ENCODE assay signal across 20 cellular contexts in the genomic region with DNA sequence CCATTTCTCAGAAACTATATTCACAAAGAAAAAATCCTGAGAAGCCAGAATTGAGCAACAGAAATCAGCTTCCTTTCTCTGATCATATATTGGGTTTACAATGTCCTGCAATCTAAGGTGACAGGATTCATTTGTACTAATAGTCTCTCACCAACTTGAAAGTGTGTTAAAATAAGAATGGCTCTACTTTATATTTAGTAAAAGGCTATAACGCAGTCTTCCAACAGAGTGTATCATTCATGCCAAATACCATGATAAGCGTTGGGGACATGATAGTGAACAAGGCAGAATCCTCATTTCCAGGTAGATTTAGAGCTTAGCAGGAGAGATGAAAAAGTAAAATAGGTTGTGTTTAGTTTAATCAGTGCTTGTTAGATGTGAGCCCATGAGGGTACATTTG.
A peak's percentile ranks its signal among the peaks of the same experiment; 100 is the strongest.
DNase-seq lines count a peak whose midpoint lies in the region; ATAC-seq and TF ChIP-seq lines count a peak whose summit lies in the region.
"Had no signal": no experiment of that assay in that cellular context is flagged by ENCODE, and none has a peak within 500 bp of the region (broad histone marks: within the 10 kb centered on the region; RNA-seq: fewer than 3 reads in every experiment).

No MANE protein-coding gene starts in this region.

- peak overlapping the region; percentile 45 for H3K27ac Mint-ChIP-seq in GM23338
- H3K27ac Mint-ChIP-seq: CD14-positive monocyte; CD4-positive, alpha-beta memory T cell; CD4-positive, CD25-positive, alpha-beta regulatory T cell; CD8-positive, alpha-beta memory T cell had no signal

- H3K79me2 ChIP-seq in GM23338 (replicated peaks; ENCODE audit: insufficient read depth) (no peaks in the 10 kb centered on the region), neural cell (replicated peaks; ENCODE audit: insufficient read depth, low read length) (no peaks in the 10 kb centered on the region)

- no peaks in the 10 kb centered on the region for H3K36me3 Mint-ChIP-seq in GM23338 (ENCODE audit: low read depth)
- H3K36me3 Mint-ChIP-seq: CD14-positive monocyte; CD4-positive, alpha-beta memory T cell; CD4-positive, CD25-positive, alpha-beta regulatory T cell; CD8-positive, alpha-beta memory T cell had no signal

- H4K20me1 ChIP-seq in GM23338 (replicated peaks; ENCODE audit: insufficient read depth): no peaks in the 10 kb centered on the region
- H4K20me1 ChIP-seq in neural cell (ENCODE audit: insufficient read depth): no peaks in the 10 kb centered on the region
- H4K20me1 ChIP-seq: BLaER1 had no signal

- no peak for TF ChIP-seq RAD21 in neural cell (conservative IDR thresholded peaks at IDR 0.05)

- peaks cover 5% of the 10 kb centered on the region; the same call in 1 of the 3 replicates for H3K9me3 Mint-ChIP-seq in GM23338

- H2AFZ ChIP-seq in GM23338: no peak overlapping the region
- H2AFZ ChIP-seq in neural cell (ENCODE audit: low read depth, low read length): peak overlapping the region; percentile 3

- peaks cover 4% of the 10 kb centered on the region for H3K27me3 Mint-ChIP-seq in GM23338 (ENCODE audit: insufficient read depth, low read depth, poor library complexity)
- H3K27me3 Mint-ChIP-seq: CD4-positive, alpha-beta memory T cell; CD4-positive, CD25-positive, alpha-beta regulatory T cell; CD8-positive, alpha-beta memory T cell had no signal

- H3K4me3 ChIP-seq in left ventricle myocardium inferior (no peak overlapping the region), GM23338 (no peak overlapping the region), neural cell (ENCODE audit: low read length) (no peak overlapping the region)
- H3K4me3 ChIP-seq: BLaER1 had no signal

- no peaks in the 10 kb centered on the region for H3K4me1 Mint-ChIP-seq in GM23338
- H3K4me1 Mint-ChIP-seq: CD14-positive monocyte; CD4-positive, alpha-beta memory T cell; CD4-positive, CD25-positive, alpha-beta regulatory T cell; CD8-positive, alpha-beta memory T cell had no signal

- H3F3A ChIP-seq in GM23338 (replicated peaks; ENCODE audit: low read depth) (no peaks in the 10 kb centered on the region), neural cell (ENCODE audit: insufficient read depth, low read length, poor library complexity, severe bottlenecking) (no peaks in the 10 kb centered on the region)

- H3K4me1 ChIP-seq in left ventricle myocardium inferior (peaks cover 6% of the 10 kb centered on the region), GM23338 (ENCODE audit: insufficient read depth) (no peaks in the 10 kb centered on the region)
- H3K4me1 ChIP-seq: BE2C, BLaER1 had no signal

- no peak for DNase-seq in left ventricle myocardium superior
- no peak for DNase-seq in left ventricle myocardium inferior
- DNase-seq in GM23338 (ENCODE audit: low spot score): no peak
- no peak for DNase-seq in activated naive CD4-positive, alpha-beta T cell (lab: John Stamatoyannopoulos, UW)
- DNase-seq: 8988T; ACHN; BE2C; C1 segment of cervical spinal cord; CD4-positive, alpha-beta memory T cell; CD4-positive, CD25-positive, alpha-beta regulatory T cell; CD8-positive, alpha-beta memory T cell; COR-L47; DMS 273 treated with DMSO at 0.1 percent for 48 hours; DMS153; DND-41; GF-D8 had no signal

- H3K9me3 ChIP-seq in left ventricle myocardium inferior (replicated peaks) (peaks cover 22% of the 10 kb centered on the region), neural cell (ENCODE audit: low read length) (no peaks in the 10 kb centered on the region)
- H3K9me3 ChIP-seq: BE2C had no signal

- H3K4me2 ChIP-seq in GM23338 (no peak overlapping the region), neural cell (ENCODE audit: low read length) (no peak overlapping the region)
- H3K4me2 ChIP-seq: BLaER1 had no signal

- H3K4me3 Mint-ChIP-seq in GM23338: no peak overlapping the region
- H3K4me3 Mint-ChIP-seq: CD14-positive monocyte; CD4-positive, alpha-beta memory T cell; CD4-positive, CD25-positive, alpha-beta regulatory T cell; CD8-positive, alpha-beta memory T cell had no signal

- H3K9me2 ChIP-seq in GM23338 (ENCODE audit: insufficient read depth) (no peaks in the 10 kb centered on the region), neural cell (ENCODE audit: insufficient read depth, low read length) (no peaks in the 10 kb centered on the region)

- H3K27me3 ChIP-seq in left ventricle myocardium inferior (ENCODE audit: low read depth) (no peaks in the 10 kb centered on the region), GM23338 (ENCODE audit: insufficient read depth) (no peaks in the 10 kb centered on the region), neural cell (ENCODE audit: insufficient read depth, low read depth, low read length) (no peaks in the 10 kb centered on the region)
- H3K27me3 ChIP-seq: BE2C, BLaER1 had no signal

- no peak for TF ChIP-seq CTCF in left ventricle myocardium inferior (IDR thresholded peaks at IDR 0.05; ENCODE audit: borderline replicate concordance)
- TF ChIP-seq CTCF in GM23338 (conservative IDR thresholded peaks at IDR 0.05; ENCODE audit: low read depth in 2 of 2): no peak
- TF ChIP-seq CTCF in neural cell (IDR thresholded peaks at IDR 0.05; ENCODE audit: poor library complexity, severe bottlenecking): no peak

- H3K36me3 ChIP-seq in left ventricle myocardium inferior (no peaks in the 10 kb centered on the region), GM23338 (ENCODE audit: insufficient read depth) (no peaks in the 10 kb centered on the region), neural cell (ENCODE audit: insufficient read depth, low read length) (no peaks in the 10 kb centered on the region)
- H3K36me3 ChIP-seq: BE2C, BLaER1 had no signal

- intact Hi-C loops in left ventricle myocardium superior (cut with micrococcal nuclease): no loop called here
- intact Hi-C loops in left ventricle myocardium inferior (cut with micrococcal nuclease): no loop called here

- H3K27ac ChIP-seq in left ventricle myocardium inferior (replicated peaks) (no peak overlapping the region), GM23338 (ENCODE audit: low read depth) (no peak overlapping the region), neural cell (ENCODE audit: low read length) (peak overlapping the region; percentile 69)
- H3K27ac ChIP-seq: BLaER1 had no signal

- no peak for TF ChIP-seq EP300 in neural cell (conservative IDR thresholded peaks at IDR 0.05; ENCODE audit: poor library complexity, severe bottlenecking)

- ATAC-seq in left ventricle myocardium superior (peak; percentile 57), GM23338 (no peak), GM21529 (IDR thresholded peaks at IDR 0.05; ENCODE audit: unreplicated experiment) (no peak)

- H3K9ac ChIP-seq in neural cell (ENCODE audit: low read length): peak overlapping the region; percentile 4
- H3K9ac ChIP-seq: BLaER1 had no signal

TF ChIP-seq in neural cell, 6 proteins besides CTCF, POLR2A, EP300 and RAD21:
- TF ChIP-seq EZH2 (IDR thresholded peaks at IDR 0.05; ENCODE audit: borderline replicate concordance, insufficient read depth, low read length, poor library complexity, severe bottlenecking): no peak
- TF ChIP-seq MXI1 (conservative IDR thresholded peaks at IDR 0.05; ENCODE audit: poor library complexity, severe bottlenecking): no peak
- TF ChIP-seq SMC3 (conservative IDR thresholded peaks at IDR 0.05; ENCODE audit: poor library complexity): no peak
- no peak for TF ChIP-seq TAF1 (IDR thresholded peaks at IDR 0.05; ENCODE audit: low read depth)
- TF ChIP-seq, protein P1, sequence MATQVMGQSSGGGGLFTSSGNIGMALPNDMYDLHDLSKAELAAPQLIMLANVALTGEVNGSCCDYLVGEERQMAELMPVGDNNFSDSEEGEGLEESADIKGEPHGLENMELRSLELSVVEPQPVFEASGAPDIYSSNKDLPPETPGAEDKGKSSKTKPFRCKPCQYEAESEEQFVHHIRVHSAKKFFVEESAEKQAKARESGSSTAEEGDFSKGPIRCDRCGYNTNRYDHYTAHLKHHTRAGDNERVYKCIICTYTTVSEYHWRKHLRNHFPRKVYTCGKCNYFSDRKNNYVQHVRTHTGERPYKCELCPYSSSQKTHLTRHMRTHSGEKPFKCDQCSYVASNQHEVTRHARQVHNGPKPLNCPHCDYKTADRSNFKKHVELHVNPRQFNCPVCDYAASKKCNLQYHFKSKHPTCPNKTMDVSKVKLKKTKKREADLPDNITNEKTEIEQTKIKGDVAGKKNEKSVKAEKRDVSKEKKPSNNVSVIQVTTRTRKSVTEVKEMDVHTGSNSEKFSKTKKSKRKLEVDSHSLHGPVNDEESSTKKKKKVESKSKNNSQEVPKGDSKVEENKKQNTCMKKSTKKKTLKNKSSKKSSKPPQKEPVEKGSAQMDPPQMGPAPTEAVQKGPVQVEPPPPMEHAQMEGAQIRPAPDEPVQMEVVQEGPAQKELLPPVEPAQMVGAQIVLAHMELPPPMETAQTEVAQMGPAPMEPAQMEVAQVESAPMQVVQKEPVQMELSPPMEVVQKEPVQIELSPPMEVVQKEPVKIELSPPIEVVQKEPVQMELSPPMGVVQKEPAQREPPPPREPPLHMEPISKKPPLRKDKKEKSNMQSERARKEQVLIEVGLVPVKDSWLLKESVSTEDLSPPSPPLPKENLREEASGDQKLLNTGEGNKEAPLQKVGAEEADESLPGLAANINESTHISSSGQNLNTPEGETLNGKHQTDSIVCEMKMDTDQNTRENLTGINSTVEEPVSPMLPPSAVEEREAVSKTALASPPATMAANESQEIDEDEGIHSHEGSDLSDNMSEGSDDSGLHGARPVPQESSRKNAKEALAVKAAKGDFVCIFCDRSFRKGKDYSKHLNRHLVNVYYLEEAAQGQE (IDR thresholded peaks at IDR 0.05; ENCODE audit: borderline replicate concordance): no peak
- TF ChIP-seq POLR2AphosphoS5 (IDR thresholded peaks at IDR 0.05): no peak
